ENCODE assay signal across 13 cellular contexts in genomic region chr2:106124787-106125549, GRCh38.
DNase-seq lines count a peak whose midpoint lies in the region; ATAC-seq, FAIRE-seq and TF ChIP-seq lines count a peak whose summit lies in the region.
"Had no signal": no experiment of that assay in that cellular context is flagged by ENCODE, and none has a peak within 500 bp of the region (broad histone marks: within the 10 kb centered on the region; RNA-seq: fewer than 3 reads in every experiment).

No MANE protein-coding gene starts in this region.

- no peak overlapping the region for H4K8ac ChIP-seq in H1 (ENCODE audit: extremely low read depth, insufficient read depth, low read length)

- H3K79me1 ChIP-seq in H1 (ENCODE audit: low read depth, low read length) = peaks cover 6% of the 10 kb centered on the region

- POLR2A ChIA-PET in CD4-positive, alpha-beta memory T cell (lab: Charles Lee; ENCODE audit: partially characterized antibody) = interaction anchor here (0.8 to 1.0 kb wide), 2 partner anchors 35 to 69 kb away, joined by 3 to 4 read pairs; partner anchors contain the start of gene UXS1
- POLR2A ChIA-PET in H1 (lab: Charles Lee; ENCODE audit: partially characterized antibody) = no interaction called here
- POLR2A ChIA-PET in naive thymus-derived CD4-positive, alpha-beta T cell (lab: Charles Lee) = no interaction called here

- H3K23ac ChIP-seq in H1 (ENCODE audit: insufficient read length) = no peak overlapping the region

- H3K27me3 Mint-ChIP-seq in CD4-positive, alpha-beta memory T cell = no peaks in the 10 kb centered on the region
- H3K27me3 Mint-ChIP-seq in naive thymus-derived CD4-positive, alpha-beta T cell = no peaks in the 10 kb centered on the region

- H3K18ac ChIP-seq in H1 (ENCODE audit: extremely low read depth, low read length) = no peak overlapping the region

- no peak overlapping the region for H3K4me3 Mint-ChIP-seq in CD4-positive, alpha-beta memory T cell
- no peak overlapping the region for H3K4me3 Mint-ChIP-seq in naive thymus-derived CD4-positive, alpha-beta T cell

- peaks cover 2 to 34% (median 16%) of the 10 kb centered on the region in 4 donors for H3K4me1 Mint-ChIP-seq in CD4-positive, alpha-beta memory T cell
- peaks cover 8 to 31% (median 23%) of the 10 kb centered on the region in 7 donors for H3K4me1 Mint-ChIP-seq in naive thymus-derived CD4-positive, alpha-beta T cell

- H3K36me3 ChIP-seq in CD4-positive, alpha-beta memory T cell (ENCODE audit: insufficient read depth, low read length) = peaks cover 76% of the 10 kb centered on the region
- peaks cover 0 to 28% (median 19%) of the 10 kb centered on the region in 4 experiments; a peak in 6 of 8 replicates for H3K36me3 ChIP-seq in H1 (ENCODE audit: control insufficient read depth in 2 of 4, insufficient read depth in 4 of 4, low read length in 3 of 4)
- peaks cover 9 to 90% (median 34%) of the 10 kb centered on the region in 3 experiments for H3K36me3 ChIP-seq in naive thymus-derived CD4-positive, alpha-beta T cell (ENCODE audit: control insufficient read depth in 2 of 3, insufficient read depth in 3 of 3, low read length in 3 of 3)
- H3K36me3 ChIP-seq: BE2C had no signal

- CTCF ChIA-PET in CD4-positive, alpha-beta memory T cell (lab: Charles Lee; ENCODE audit: partially characterized antibody) = no interaction called here
- CTCF ChIA-PET in H1 (lab: Charles Lee; ENCODE audit: partially characterized antibody) = interaction anchor here (1.3 kb wide), 1 partner anchor 418 kb away, joined by 5 read pairs; no protein-coding TSS in a partner anchor
- CTCF ChIA-PET in naive thymus-derived CD4-positive, alpha-beta T cell (lab: Charles Lee) = no interaction called here

- TF ChIP-seq RAD21 in H1 (IDR thresholded peaks at IDR 0.05 in 1 of 2, conservative IDR thresholded peaks at IDR 0.05 in 1 of 2; ENCODE audit: low read depth in 2 of 2, low read length in 2 of 2) = no peak

- no peak for ATAC-seq in naive thymus-derived CD4-positive, alpha-beta T cell
- no peak for ATAC-seq in GM18520 (IDR thresholded peaks at IDR 0.05; ENCODE audit: unreplicated experiment)
- no peak for ATAC-seq in GM21381 (IDR thresholded peaks at IDR 0.05; ENCODE audit: unreplicated experiment)
- ATAC-seq: left colon had no signal

- no peak for TF ChIP-seq EP300 in H1 (IDR thresholded peaks at IDR 0.05; ENCODE audit: borderline replicate concordance in 1 of 2, low read depth in 2 of 2, low read length in 2 of 2)

- no peak for TF ChIP-seq POLR2A in H1 (IDR thresholded peaks at IDR 0.05; ENCODE audit: control extremely low read depth in 1 of 2, low read depth in 2 of 2, low read length in 2 of 2)

- H2BK5ac ChIP-seq in H1 (ENCODE audit: low read depth, low read length) = 0 out of 2 replicates have a peak overlapping the region, but pooled peaks have one; percentile 9

- H3K4me3 ChIP-seq in CD4-positive, alpha-beta memory T cell (ENCODE audit: low read length in 2 of 2) = no peak overlapping the region
- no peak overlapping the region for H3K4me3 ChIP-seq in H1 (ENCODE audit: extremely low read depth in 1 of 4, insufficient read depth in 2 of 4, low read depth in 3 of 4, low read length in 4 of 4)
- H3K4me3 ChIP-seq in naive thymus-derived CD4-positive, alpha-beta T cell (ENCODE audit: low read length) = no peak overlapping the region
- H3K4me3 ChIP-seq: adrenal gland, PC-9 had no signal

- no peak overlapping the region for H2BK12ac ChIP-seq in H1 (ENCODE audit: low read depth, low read length)

- intact Hi-C loops in CD4-positive, alpha-beta memory T cell (cut with micrococcal nuclease) = no loop called here
- intact Hi-C loops in naive thymus-derived CD4-positive, alpha-beta T cell (cut with micrococcal nuclease) = loop anchor here (5.0 kb wide), 1 partner anchor 37 kb away; no protein-coding TSS in a partner anchor

- no peak overlapping the region for H2BK20ac ChIP-seq in H1 (ENCODE audit: low read length)

- no peak for DNase-seq in CD4-positive, alpha-beta memory T cell
- DNase-seq in HPDE6-E6E7 (ENCODE audit: extremely low spot score) (peak; percentile 74), H1 (ENCODE audit: low read depth in 1 of 2, low spot score in 2 of 2) (no peak), NCI-H1105 (lab: John Stamatoyannopoulos, UW) (no peak)
- no peak for DNase-seq in naive thymus-derived CD4-positive, alpha-beta T cell
- DNase-seq in central memory CD4-positive, alpha-beta T cell = no peak
- DNase-seq: adrenal gland; BE2C; effector memory CD4-positive, alpha-beta T cell; left colon; PC-9 had no signal

- H3K36me3 Mint-ChIP-seq in CD4-positive, alpha-beta memory T cell = peaks cover 49 to 92% of the 10 kb centered on the region in 2 donors
- peaks cover 13 to 62% (median 31%) of the 10 kb centered on the region in 5 donors for H3K36me3 Mint-ChIP-seq in naive thymus-derived CD4-positive, alpha-beta T cell

- no peak overlapping the region for H3K27ac ChIP-seq in CD4-positive, alpha-beta memory T cell (ENCODE audit: low read depth, low read length)
- H3K27ac ChIP-seq in H1 (ENCODE audit: low read depth, low read length) = no peak overlapping the region
- H3K27ac ChIP-seq in naive thymus-derived CD4-positive, alpha-beta T cell (ENCODE audit: low read depth, low read length) = no peak overlapping the region
- H3K27ac ChIP-seq: adrenal gland, PC-9 had no signal

- H3K14ac ChIP-seq in H1 (ENCODE audit: insufficient read length) = no peak overlapping the region

- no peak overlapping the region for H3K4me2 ChIP-seq in H1 (ENCODE audit: insufficient read depth in 1 of 2, low read depth in 2 of 2, low read length in 2 of 2)
- H3K4me2 ChIP-seq: PC-9 had no signal

- H3K27ac Mint-ChIP-seq in CD4-positive, alpha-beta memory T cell = peak overlapping the region; percentile 26 to 76 (median 47)
- peak overlapping the region in 7 of 9 donors; percentile 16 to 88 (median 65) for H3K27ac Mint-ChIP-seq in naive thymus-derived CD4-positive, alpha-beta T cell

- FAIRE-seq in H1 (lab: Jason Lieb, UNC) = no peak

- no peak for TF ChIP-seq CTCF in H1 (IDR thresholded peaks at IDR 0.05; ENCODE audit: control extremely low read depth in 1 of 3, insufficient read depth in 1 of 3, low read depth in 1 of 3, low read length in 3 of 3)

- H3K9ac ChIP-seq in H1 (replicated peaks in 1 of 4; ENCODE audit: extremely low read depth in 1 of 4, low read depth in 3 of 4, low read length in 3 of 4) = no peak overlapping the region

- no peaks in the 10 kb centered on the region for H3K23me2 ChIP-seq in H1 (ENCODE audit: low read depth, low read length)

- no peak overlapping the region for H2BK15ac ChIP-seq in H1 (ENCODE audit: low read length)

- no peaks in the 10 kb centered on the region for H3K9me3 Mint-ChIP-seq in CD4-positive, alpha-beta memory T cell
- H3K9me3 Mint-ChIP-seq in naive thymus-derived CD4-positive, alpha-beta T cell = no peaks in the 10 kb centered on the region

- H3K79me2 ChIP-seq in H1 (ENCODE audit: control insufficient read depth in 1 of 2, insufficient read depth in 2 of 2, low read length in 2 of 2) = peaks cover 0 to 16% of the 10 kb centered on the region in 2 experiments; a peak in 3 of 4 replicates

- H3K56ac ChIP-seq in H1 (replicated peaks; ENCODE audit: insufficient read length, low read depth, low read length) = no peak overlapping the region

- no peak overlapping the region for H2AK5ac ChIP-seq in H1 (ENCODE audit: low read depth, low read length)

- H2AFZ ChIP-seq in H1 (ENCODE audit: low read length) = no peak overlapping the region
- H2AFZ ChIP-seq: PC-9 had no signal

- WGBS in H1 (ENCODE audit: extremely low coverage in 1 of 2, insufficient coverage in 1 of 2, insufficient read length in 1 of 2, insufficient replicate concordance in 2 of 2, low coverage in 1 of 2, low lambda C conversion rate in 2 of 2, missing lambda C conversion rate in 1 of 2), 2 experiments = 93% methylated on average over 7 of the region's 7 CpGs; no CpG with 5 or more reads in 1 of the 2 experiments

- H3K9me3 ChIP-seq in CD4-positive, alpha-beta memory T cell (ENCODE audit: control insufficient read depth in 1 of 2, low read length in 2 of 2) = no peaks in the 10 kb centered on the region
- H3K9me3 ChIP-seq in H1 (ENCODE audit: insufficient read depth in 2 of 2, low read depth in 1 of 2, low read length in 1 of 2) = no peaks in the 10 kb centered on the region
- H3K9me3 ChIP-seq in naive thymus-derived CD4-positive, alpha-beta T cell (ENCODE audit: control insufficient read depth in 2 of 3, low read length in 3 of 3) = no peaks in the 10 kb centered on the region
- H3K9me3 ChIP-seq: adrenal gland, BE2C had no signal

- H4K20me1 ChIP-seq in H1 (replicated peaks in 1 of 2; ENCODE audit: control insufficient read depth in 1 of 2, insufficient read depth in 2 of 2, low read length in 2 of 2) = peaks cover 0 to 5% of the 10 kb centered on the region in 2 experiments

- H3K27me3 ChIP-seq in CD4-positive, alpha-beta memory T cell (ENCODE audit: insufficient read depth, low read length) = no peaks in the 10 kb centered on the region
- no peaks in the 10 kb centered on the region for H3K27me3 ChIP-seq in H1 (replicated peaks in 1 of 4; ENCODE audit: control insufficient read depth in 3 of 4, extremely low read depth in 1 of 4, insufficient read depth in 3 of 4, low read length in 3 of 4)
- H3K27me3 ChIP-seq in naive thymus-derived CD4-positive, alpha-beta T cell (ENCODE audit: control insufficient read depth in 2 of 2, insufficient read depth in 2 of 2, low read length in 2 of 2) = no peaks in the 10 kb centered on the region
- H3K27me3 ChIP-seq: adrenal gland, BE2C had no signal

- H4K91ac ChIP-seq in H1 (replicated peaks; ENCODE audit: insufficient read length, low read length) = no peak overlapping the region

- no peak overlapping the region for H3K4ac ChIP-seq in H1 (replicated peaks; ENCODE audit: insufficient read length, low read depth, low read length)

- no peak overlapping the region for H4K5ac ChIP-seq in H1 (ENCODE audit: insufficient read length, low read depth, low read length)

- no peak overlapping the region for H2BK120ac ChIP-seq in H1 (replicated peaks; ENCODE audit: low read depth, low read length)

- H3K4me1 ChIP-seq in CD4-positive, alpha-beta memory T cell (ENCODE audit: insufficient read depth, low read length) = no peaks in the 10 kb centered on the region
- H3K4me1 ChIP-seq in H1 (replicated peaks in 1 of 4; ENCODE audit: control insufficient read depth in 3 of 4, insufficient read depth in 4 of 4, low read length in 3 of 4) = no peaks in the 10 kb centered on the region; a peak in 2 of 7 replicates
- no peaks in the 10 kb centered on the region for H3K4me1 ChIP-seq in naive thymus-derived CD4-positive, alpha-beta T cell (ENCODE audit: control insufficient read depth in 2 of 2, insufficient read depth in 2 of 2, low read length in 2 of 2)
- H3K4me1 ChIP-seq: adrenal gland, BE2C had no signal

TF ChIP-seq in H1, 55 proteins besides CTCF, POLR2A, EP300 and RAD21 (continues in another document):
- TF ChIP-seq FOSL1 (IDR thresholded peaks at IDR 0.05; ENCODE audit: insufficient read depth, low read depth, low read length) (no peak), KDM1A (IDR thresholded peaks at IDR 0.05; ENCODE audit: borderline replicate concordance, low read length) (no peak), SP2 (IDR thresholded peaks at IDR 0.05; ENCODE audit: low read length) (no peak), SP1 (IDR thresholded peaks at IDR 0.05; ENCODE audit: low read depth, low read length) (no peak), KDM4A (IDR thresholded peaks at IDR 0.05; ENCODE audit: low read depth, low read length, severe bottlenecking) (no peak), BCL11A (IDR thresholded peaks at IDR 0.05; ENCODE audit: low read depth in 2 of 2, low read length in 2 of 2) (no peak)
